In genomic region chr11:64910451-64911093, GRCh38 we compare ENCODE assay signal across 34 cellular contexts. TPM values are rescaled to one million over a fixed set of nuclear protein-coding genes. Genes with fewer than 3 reads are reported as not detected.
"Had no signal": no experiment of that assay in that cellular context is flagged by ENCODE, and none has a peak within 500 bp of the region (broad histone marks: within the 10 kb centered on the region; RNA-seq: fewer than 3 reads in every experiment).

No MANE protein-coding gene starts in this region.

- H3K36me3 Mint-ChIP-seq: natural killer cell had no signal

- ATAC-seq: natural killer cell had no signal

- H3K9ac ChIP-seq: neural progenitor cell had no signal

- DNase-seq: hypothalamus; immature natural killer cell; left ventricle myocardium inferior; mesendoderm; naive B cell; natural killer cell; nephron progenitor cell; ovary; sigmoid colon; small intestine; stimulated activated CD4-positive, alpha-beta T cell treated with anti-CD3 and anti-CD28 coated beads, Interleukin-1b, Interleukin-23, amount 100 ng/mL, for 48 hours; stimulated activated CD4-positive, alpha-beta T cell treated with anti-CD3 and anti-CD28 coated beads, Interleukin-2, amount 100 ng/mL, for 48 hours; stimulated activated CD4-positive, alpha-beta T cell treated with anti-CD3 and anti-CD28 coated beads, Interleukin-4, amount 100 ng/mL, for 4 hours; stimulated activated CD8-positive, alpha-beta memory T cell treated with anti-CD3 and anti-CD28 coated beads, Interleukin-4, amount 100 ng/mL, for 48 hours; stimulated activated naive CD4-positive, alpha-beta T cell; uterus had no signal

- H3K27ac Mint-ChIP-seq: mesothelial cell of epicardium; naive B cell; nephron progenitor cell; neural progenitor cell; progenitor cell of endocrine pancreas; stimulated activated naive CD8-positive, alpha-beta T cell treated with anti-CD3 and anti-CD28 coated beads, Interleukin-15, Interleukin-2, amounts not matched to agents 100 ng/mL and 50 ng/mL, for 24 hours; type B pancreatic cell had no signal

- H3K36me3 ChIP-seq: neural progenitor cell, ovary, uterus had no signal

- H3K4me2 ChIP-seq: neural progenitor cell had no signal

- H2AFZ ChIP-seq: neural progenitor cell had no signal

- FAIRE-seq: islet of Langerhans, small intestine had no signal

- H3K9me3 ChIP-seq: left ventricle myocardium inferior, ovary, right atrium auricular region, sigmoid colon, tibial nerve, uterus had no signal

- H3K4me1 ChIP-seq: uterus had no signal

- H3K27me3 Mint-ChIP-seq: naive B cell; progenitor cell of endocrine pancreas; stimulated activated naive CD8-positive, alpha-beta T cell treated with anti-CD3 and anti-CD28 coated beads, Interleukin-15, Interleukin-2, amounts not matched to agents 100 ng/mL and 50 ng/mL, for 24 hours; type B pancreatic cell had no signal

- H3K27ac ChIP-seq: left ventricle myocardium inferior, neural progenitor cell, ovary, right atrium auricular region, sigmoid colon, tibial nerve, uterus had no signal

- H3K9me3 Mint-ChIP-seq: immature natural killer cell; mesothelial cell of epicardium; naive B cell; natural killer cell; nephron progenitor cell; neural progenitor cell; stimulated activated naive CD8-positive, alpha-beta T cell treated with anti-CD3 and anti-CD28 coated beads, Interleukin-15, Interleukin-2, amounts not matched to agents 100 ng/mL and 50 ng/mL, for 24 hours; type B pancreatic cell had no signal

- H3K4me3 ChIP-seq: left ventricle myocardium inferior, lung, neural progenitor cell, ovary, right atrium auricular region, sigmoid colon, tibial nerve, uterus had no signal

- H3K27me3 ChIP-seq: neural progenitor cell, ovary, right atrium auricular region, sigmoid colon, tibial nerve, uterus had no signal

- H3K4me3 Mint-ChIP-seq: immature natural killer cell; mesothelial cell of epicardium; naive B cell; natural killer cell; nephron progenitor cell; neural progenitor cell; stimulated activated naive CD8-positive, alpha-beta T cell treated with anti-CD3 and anti-CD28 coated beads, Interleukin-15, Interleukin-2, amounts not matched to agents 100 ng/mL and 50 ng/mL, for 24 hours; type B pancreatic cell had no signal

RNA-seq across cellular contexts. Expression of gene GPHA2, which starts 25.1 kb away (rescaled TPM):
- total RNA-seq: kidney epithelial cell, left ventricle myocardium inferior, lower leg skin, lung, mesothelial cell of epicardium, mononuclear cell, natural killer cell, omental fat pad, pulmonary artery endothelial cell, renal cortical epithelial cell, right atrium auricular region, subcutaneous adipose tissue, temporal lobe, tibial nerve, ureter, uterus had no signal
- polyA plus RNA-seq: immature natural killer cell had no signal
